Comparison of ENCODE assay signal across 28 cellular contexts in genomic region chr16:86651823-86652222, GRCh38.
"Had no signal": no experiment of that assay in that cellular context is flagged by ENCODE, and none has a peak within 500 bp of the region (broad histone marks: within the 10 kb centered on the region; RNA-seq: fewer than 3 reads in every experiment).

No MANE protein-coding gene starts in this region.

- H3K4me1 Mint-ChIP-seq: activated T-helper 17 cell treated with anti-CD3 and anti-CD28 coated beads, Interleukin-2, amount 50 U/mL, for 72 hours; endodermal cell; naive thymus-derived CD4-positive, alpha-beta T cell; stimulated activated naive B cell treated with anti-CD40 and anti-IgM and Interleukin-4, amounts not matched to agents 10 μg/mL and 1 μg/mL and 100 μg/mL, for 72 hours; WTC11 had no signal

- H3K36me3 Mint-ChIP-seq: mesothelial cell of epicardium; stimulated activated naive B cell treated with anti-CD40 and anti-IgM and Interleukin-4, amounts not matched to agents 10 μg/mL and 1 μg/mL and 100 μg/mL, for 72 hours had no signal

- H3K4me3 ChIP-seq: body of pancreas, cardiac muscle cell, hepatocyte, pancreas, prostate gland, sigmoid colon, stomach, tibial artery had no signal

- H3K27me3 ChIP-seq: body of pancreas, cardiac muscle cell, hepatocyte, pancreas, tibial artery had no signal

- H3K36me3 ChIP-seq: cardiac muscle cell, pancreas, prostate gland, sigmoid colon, stomach had no signal

- H3K9me3 ChIP-seq: pancreas, prostate gland, tibial artery had no signal

- H3K79me2 ChIP-seq: hepatocyte had no signal

- H3K4me1 ChIP-seq: body of pancreas, pancreas, prostate gland, sigmoid colon, stomach had no signal

- H2AFZ ChIP-seq: hepatocyte had no signal

- FAIRE-seq: pancreas had no signal

- H3K27ac Mint-ChIP-seq: activated CD8-positive, alpha-beta T cell treated with anti-CD3 and anti-CD28 coated beads for 36 hours; activated T-helper 17 cell treated with anti-CD3 and anti-CD28 coated beads, Interleukin-2, amount 50 U/mL, for 72 hours; endodermal cell; mesothelial cell of epicardium; naive thymus-derived CD4-positive, alpha-beta T cell; stimulated activated naive B cell treated with anti-CD40 and anti-IgM and Interleukin-4, amounts not matched to agents 10 μg/mL and 1 μg/mL and 100 μg/mL, for 72 hours; T-helper 17 cell; WTC11 had no signal

- H3K4me2 ChIP-seq: hepatocyte had no signal

- ATAC-seq: activated CD8-positive, alpha-beta T cell treated with anti-CD3 and anti-CD28 coated beads for 36 hours; activated T-cell treated with anti-CD3 and anti-CD28 coated beads, Interleukin-2, amount 50 U/mL, for 4 hours; activated T-helper 17 cell treated with anti-CD3 and anti-CD28 coated beads, Interleukin-2, amount 50 U/mL, for 72 hours; body of pancreas; esophagus mucosa; naive thymus-derived CD4-positive, alpha-beta T cell; pancreas; stimulated activated naive B cell treated with anti-CD40 and anti-IgM and Interleukin-4, amounts not matched to agents 10 μg/mL and 1 μg/mL and 100 μg/mL, for 72 hours; T-helper 17 cell; WTC11 had no signal

- H3K4me3 Mint-ChIP-seq: activated CD8-positive, alpha-beta T cell treated with anti-CD3 and anti-CD28 coated beads for 36 hours; activated T-cell treated with anti-CD3 and anti-CD28 coated beads, Interleukin-2, amount 50 U/mL, for 4 hours; activated T-helper 17 cell treated with anti-CD3 and anti-CD28 coated beads, Interleukin-2, amount 50 U/mL, for 72 hours; endodermal cell; mesothelial cell of epicardium; naive thymus-derived CD4-positive, alpha-beta T cell; stimulated activated naive B cell treated with anti-CD40 and anti-IgM and Interleukin-4, amounts not matched to agents 10 μg/mL and 1 μg/mL and 100 μg/mL, for 72 hours; T-helper 17 cell; WTC11 had no signal

- H3K9me3 Mint-ChIP-seq: activated T-helper 17 cell treated with anti-CD3 and anti-CD28 coated beads, Interleukin-2, amount 50 U/mL, for 72 hours had no signal

- H3K27ac ChIP-seq: body of pancreas, cardiac muscle cell, hepatocyte, pancreas, prostate gland, sigmoid colon, stomach had no signal

- DNase-seq: activated CD4-positive, alpha-beta T cell treated with anti-CD3 and anti-CD28 coated beads for 1 hour; activated CD4-positive, alpha-beta T cell treated with anti-CD3 and anti-CD28 coated beads, Interleukin-2, amount 50 U/mL, for 1 hour; activated CD8-positive, alpha-beta T cell treated with anti-CD3 and anti-CD28 coated beads for 36 hours; activated gamma-delta T cell treated with Interleukin-2 at 50 U/mL for 16 hours; activated naive CD4-positive, alpha-beta T cell treated with anti-CD3 and anti-CD28 coated beads, Interleukin-2, amount 50 U/mL, for 16 hours; activated T-cell treated with anti-CD3 and anti-CD28 coated beads, Interleukin-2, amount 50 U/mL, for 4 hours; amniotic stem cell; body of pancreas; endodermal cell; foreskin fibroblast; islet precursor cell; naive thymus-derived CD4-positive, alpha-beta T cell; pancreas; retina; sigmoid colon; stimulated activated CD4-positive, alpha-beta T cell treated with anti-CD3 and anti-CD28 coated beads, Interleukin-15, amount 100 ng/mL, for 24 hours; stimulated activated CD4-positive, alpha-beta T cell treated with anti-CD3 and anti-CD28 coated beads, Interleukin-2, amount 100 ng/mL, for 24 hours; stimulated activated naive B cell treated with anti-CD40 and anti-IgM and Interleukin-4, amounts not matched to agents 10 μg/mL and 1 μg/mL and 100 μg/mL, for 72 hours; stomach; T-helper 17 cell; tibial artery had no signal
